In the genomic region with DNA sequence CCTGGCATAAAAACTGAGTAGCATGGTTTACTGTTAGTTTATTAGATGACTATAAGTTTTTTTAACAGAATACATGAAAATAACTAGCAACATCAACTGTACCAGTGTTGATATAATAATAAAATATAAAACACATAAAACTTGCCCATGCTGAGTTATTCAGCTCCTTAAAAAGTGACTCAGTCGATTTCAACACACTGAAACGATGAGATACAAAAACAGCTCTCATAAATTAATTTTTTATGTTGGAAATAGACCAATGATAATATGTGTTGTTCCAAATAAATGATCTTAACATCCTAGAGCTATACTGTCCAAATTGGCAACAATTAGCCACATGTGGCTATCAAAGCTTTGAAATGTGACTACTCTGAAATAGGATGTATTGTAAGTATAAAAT, we compare ENCODE assay signal across 20 cellular contexts. TPM values are rescaled to one million over a fixed set of nuclear protein-coding genes. Genes with fewer than 3 reads are reported as not detected.
DNase-seq lines count a peak whose midpoint lies in the region; ATAC-seq, FAIRE-seq and TF ChIP-seq lines count a peak whose summit lies in the region.
"Had no signal": no experiment of that assay in that cellular context is flagged by ENCODE, and none has a peak within 500 bp of the region (broad histone marks: within the 10 kb centered on the region; RNA-seq: fewer than 3 reads in every experiment).

No MANE protein-coding gene starts in this region.

- H3K9me3 ChIP-seq in pancreas, result no peaks in the 10 kb centered on the region
- H3K9me3 ChIP-seq: ascending aorta, BLaER1, MG63, suprapubic skin had no signal

- TF ChIP-seq CTCF in choroid plexus epithelial cell (conservative IDR thresholded peaks at IDR 0.05; ENCODE audit: low read depth, low read length) (no peak), pancreas (IDR thresholded peaks at IDR 0.05) (no peak)

- H3K27me3 Mint-ChIP-seq in effector memory CD8-positive, alpha-beta T cell, result no peaks in the 10 kb centered on the region
- H3K27me3 Mint-ChIP-seq: naive thymus-derived CD8-positive, alpha-beta T cell had no signal

- intact Hi-C loops in pancreas (cut with DNase I), result no loop called here

- WGBS in pancreas, 2 donors, result 67 to 80% methylated on average over 2 of the region's 2 CpGs

- H3K36me3 Mint-ChIP-seq in effector memory CD8-positive, alpha-beta T cell (ENCODE audit: insufficient read depth), result no peaks in the 10 kb centered on the region
- H3K36me3 Mint-ChIP-seq: naive thymus-derived CD8-positive, alpha-beta T cell had no signal

- no peak overlapping the region for H3K27ac Mint-ChIP-seq in effector memory CD8-positive, alpha-beta T cell
- H3K27ac Mint-ChIP-seq: GM23338; naive thymus-derived CD8-positive, alpha-beta T cell had no signal

- no peak overlapping the region for H3K4me3 ChIP-seq in choroid plexus epithelial cell (ENCODE audit: low read depth, low read length)
- H3K4me3 ChIP-seq in pancreas, result no peak overlapping the region
- H3K4me3 ChIP-seq: ascending aorta, BLaER1, GM23338, MG63, suprapubic skin had no signal

- no peaks in the 10 kb centered on the region for H3K9me3 Mint-ChIP-seq in effector memory CD8-positive, alpha-beta T cell
- H3K9me3 Mint-ChIP-seq: GM23338 had no signal

- no peaks in the 10 kb centered on the region for H3K36me3 ChIP-seq in pancreas
- H3K36me3 ChIP-seq: ascending aorta, BLaER1, MG63, suprapubic skin had no signal

- FAIRE-seq in pancreas (lab: Jason Lieb, UNC), result peak; percentile 43

- H3K27me3 ChIP-seq in pancreas, result no peaks in the 10 kb centered on the region
- H3K27me3 ChIP-seq: ascending aorta, BLaER1, MG63, suprapubic skin had no signal

- no peak overlapping the region for H3K27ac ChIP-seq in pancreas
- H3K27ac ChIP-seq: ascending aorta, BLaER1, suprapubic skin had no signal

- no peak for ATAC-seq in pancreas
- no peak for ATAC-seq in effector memory CD8-positive, alpha-beta T cell (replicated peaks)
- ATAC-seq: GM23338; naive thymus-derived CD8-positive, alpha-beta T cell had no signal

- H3K4me1 ChIP-seq in pancreas, result peaks cover 0 to 4% (median 0%) of the 10 kb centered on the region in 3 donors

- DNase-seq in GM03348 (ENCODE audit: low spot score) (peak; percentile 36), M059J (ENCODE audit: low read depth) (peak; percentile 37), choroid plexus epithelial cell (ENCODE audit: low read depth) (peak; percentile 72), pancreas (no peak), NCI-H526 (lab: John Stamatoyannopoulos, UW) (no peak), NCI-H1436 treated with DMSO at 0.1 percent for 48 hours (lab: John Stamatoyannopoulos, UW) (no peak)
- DNase-seq in effector memory CD8-positive, alpha-beta T cell, result no peak
- DNase-seq: dermis blood vessel endothelial cell; islet precursor cell; mesendoderm; MG63; naive thymus-derived CD8-positive, alpha-beta T cell; NCI-H187 treated with DMSO at 0.1 percent for 48 hours; NCI-H345; stimulated activated CD4-positive, alpha-beta T cell treated with anti-CD3 and anti-CD28 coated beads, Interleukin-12 subunit alpha, Interleukin-12 subunit beta, amount 100 ng/mL, for 4 hours; T-helper 1 cell had no signal

- H3K4me3 Mint-ChIP-seq in effector memory CD8-positive, alpha-beta T cell, result no peak overlapping the region
- H3K4me3 Mint-ChIP-seq: GM23338; naive thymus-derived CD8-positive, alpha-beta T cell had no signal

- peaks cover 1 to 2% of the 10 kb centered on the region in 2 donors for H3K4me1 Mint-ChIP-seq in effector memory CD8-positive, alpha-beta T cell (ENCODE audit: low read depth in 2 of 2)

RNA-seq across cellular contexts. Expression of a gene that starts 15.9 kb away (rescaled TPM):
- 30.0 and 38.6 TPM in 2 replicates for total RNA-seq in M059J (2014; rRNA removed; shearing (Covaris generic))
- 10 to 100 TPM; 15.0 to 52.1 (median 20.2) TPM for total RNA-seq in pancreas
- polyA plus RNA-seq in pancreas, result 10 to 100 TPM in 1 of 2 donors, 1 to 10 TPM in 1; 9.9 to 23.5 TPM

Comparison
In these comparisons a context has a peak if more than half of its experiments do, and no peak if none do; other contexts are left out.
1. DNase-seq: peak in GM03348 (single experiment), M059J (single experiment) and choroid plexus epithelial cell (single experiment); none in pancreas (0 of 6), effector memory CD8-positive, alpha-beta T cell (0 of 3), NCI-H526 (0 of 2) and NCI-H1436 treated with DMSO at 0.1 percent for 48 hours (single experiment).